2 cellular contexts compared by ENCODE assay signal in genomic region chr3:45670995-45671394, GRCh38.
TF ChIP-seq lines count a peak whose summit lies in the region.

No MANE protein-coding gene starts in this region.

TF ChIP-seq in SK-N-SH treated with all-trans-retinoic acid at 6 μM for 48 hours, 23 proteins besides CTCF, POLR2A, EP300 and RAD21 (continued from another document):
- TF ChIP-seq ZNF70 (CRISPR knock-in tag; IDR thresholded peaks at IDR 0.05) (no peak), CSRNP3 (CRISPR knock-in tag; IDR thresholded peaks at IDR 0.05) (no peak), ZC3H10 (CRISPR knock-in tag; IDR thresholded peaks at IDR 0.05) (no peak), SNAI2 (CRISPR knock-in tag; IDR thresholded peaks at IDR 0.05) (no peak), ESRRG (CRISPR knock-in tag; IDR thresholded peaks at IDR 0.05) (no peak), PPARA (CRISPR knock-in tag; IDR thresholded peaks at IDR 0.05; ENCODE audit: borderline replicate concordance) (no peak), ZFP3 (CRISPR knock-in tag; IDR thresholded peaks at IDR 0.05) (no peak), POU6F1 (CRISPR knock-in tag; IDR thresholded peaks at IDR 0.05; ENCODE audit: borderline replicate concordance, low read depth) (no peak), CSDC2 (CRISPR knock-in tag; IDR thresholded peaks at IDR 0.05) (no peak), OSR1 (CRISPR knock-in tag; IDR thresholded peaks at IDR 0.05) (no peak), ISL1 (CRISPR knock-in tag; IDR thresholded peaks at IDR 0.05) (no peak), BACH2 (CRISPR knock-in tag; IDR thresholded peaks at IDR 0.05; ENCODE audit: borderline replicate concordance) (no peak), ZNF8 (CRISPR knock-in tag; IDR thresholded peaks at IDR 0.05) (no peak)

TF ChIP-seq in SK-N-SH, 30 proteins besides CTCF, POLR2A, EP300 and RAD21 (continued from another document):
- no peak for TF ChIP-seq IRF3 (IDR thresholded peaks at IDR 0.05; ENCODE audit: low read depth, low read length)
- no peak for TF ChIP-seq USF1 (IDR thresholded peaks at IDR 0.05; ENCODE audit: borderline replicate concordance, low read depth)
- TF ChIP-seq MEF2A (IDR thresholded peaks at IDR 0.05; ENCODE audit: borderline replicate concordance, low read depth), result no peak
- TF ChIP-seq USF2 (IDR thresholded peaks at IDR 0.05; ENCODE audit: borderline replicate concordance, low read depth, low read length), result no peak
